Comparison of ENCODE assay signal across 8 cellular contexts in the genomic region with DNA sequence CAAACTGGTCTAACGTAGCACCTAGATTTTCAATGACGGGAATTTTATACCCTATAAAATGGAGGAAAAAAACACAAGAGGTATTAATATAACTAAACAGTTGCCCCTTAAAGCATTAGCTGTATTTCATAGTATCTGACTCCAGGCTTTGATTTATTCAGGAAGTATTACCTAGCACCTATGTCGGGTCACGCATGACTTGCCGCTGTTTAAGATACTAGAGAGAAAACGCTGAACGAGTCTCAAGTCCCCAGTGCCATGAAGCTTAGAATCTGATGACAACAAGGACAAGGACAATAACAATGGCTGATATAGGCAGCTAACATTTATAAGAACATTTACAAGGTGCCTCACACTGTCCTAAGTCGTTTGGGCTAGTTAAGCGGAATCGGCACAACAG. TPM values are rescaled to one million over a fixed set of nuclear protein-coding genes. Genes with fewer than 3 reads are reported as not detected.
A peak's percentile ranks its signal among the peaks of the same experiment; 100 is the strongest.
DNase-seq lines count a peak whose midpoint lies in the region; ATAC-seq and TF ChIP-seq lines count a peak whose summit lies in the region.

No MANE protein-coding gene starts in this region.

- H3K4me1 ChIP-seq in iPS-15b (ENCODE audit: control insufficient read depth, insufficient read depth, low read length) (no peaks in the 10 kb centered on the region), suprapubic skin (peaks cover 43% of the 10 kb centered on the region)

- no peaks in the 10 kb centered on the region for H3K27me3 Mint-ChIP-seq in activated naive CD4-positive, alpha-beta T cell treated with anti-CD3 and anti-CD28 coated beads, Interleukin-2, amount 50 U/mL, for 24 hours
- no peaks in the 10 kb centered on the region for H3K27me3 Mint-ChIP-seq in activated B cell treated with CpG ODN at 0.5 μM for 24 hours

- H3K9me3 Mint-ChIP-seq in activated naive CD4-positive, alpha-beta T cell treated with anti-CD3 and anti-CD28 coated beads, Interleukin-2, amount 50 U/mL, for 24 hours: no peaks in the 10 kb centered on the region
- H3K9me3 Mint-ChIP-seq in activated B cell treated with CpG ODN at 0.5 μM for 24 hours: no peaks in the 10 kb centered on the region

- intact Hi-C loops in activated B cell treated with CpG ODN at 0.5 μM for 24 hours (cut with micrococcal nuclease): loop anchor here (10.0 kb wide), 1 partner anchor 1368 kb away; no protein-coding TSS in a partner anchor

- H3K27ac Mint-ChIP-seq in activated naive CD4-positive, alpha-beta T cell treated with anti-CD3 and anti-CD28 coated beads, Interleukin-2, amount 50 U/mL, for 24 hours: peak overlapping the region; percentile 97
- peak overlapping the region; percentile 95 for H3K27ac Mint-ChIP-seq in activated B cell treated with CpG ODN at 0.5 μM for 24 hours

- WGBS in suprapubic skin: 69% methylated on average over 10 of the region's 10 CpGs

- no peak for DNase-seq in activated naive CD4-positive, alpha-beta T cell treated with Interleukin-2 at 50 U/mL for 16 hours
- no peak for DNase-seq in activated B cell treated with CpG ODN at 0.5 μM for 24 hours
- DNase-seq in suprapubic skin (ENCODE audit: low spot score in 2 of 2): no peak
- no peak for DNase-seq in NCI-H526 treated with DMSO at 0.1 percent for 48 hours (lab: John Stamatoyannopoulos, UW)
- no peak for DNase-seq in stimulated activated CD4-positive, alpha-beta T cell treated with anti-CD3 and anti-CD28 coated beads, Interleukin-1b, Interleukin-23, amount 100 ng/mL, for 48 hours

- no peak overlapping the region for H3K9ac ChIP-seq in iPS-15b (ENCODE audit: low read depth, low read length)

- H3K4me3 ChIP-seq in iPS-15b (ENCODE audit: low read depth, low read length) (peak overlapping the region; percentile 97), suprapubic skin (peak overlapping the region; percentile 77)

- no peak for TF ChIP-seq CTCF in activated B cell treated with CpG ODN at 0.5 μM for 24 hours (IDR thresholded peaks at IDR 0.05)
- no peak for TF ChIP-seq CTCF in suprapubic skin (IDR thresholded peaks at IDR 0.05)

- peak overlapping the region; percentile 97 for H3K4me3 Mint-ChIP-seq in activated naive CD4-positive, alpha-beta T cell treated with anti-CD3 and anti-CD28 coated beads, Interleukin-2, amount 50 U/mL, for 24 hours
- peak overlapping the region; percentile 97 for H3K4me3 Mint-ChIP-seq in activated B cell treated with CpG ODN at 0.5 μM for 24 hours

- no peak for TF ChIP-seq POLR2A in suprapubic skin (IDR thresholded peaks at IDR 0.05)

- H3K27me3 ChIP-seq in iPS-15b (ENCODE audit: control insufficient read depth, insufficient read depth, low read length): no peaks in the 10 kb centered on the region
- no peaks in the 10 kb centered on the region for H3K27me3 ChIP-seq in suprapubic skin

- CTCF ChIA-PET in activated B cell treated with CpG ODN at 0.5 μM for 24 hours (lab: Charles Lee): interaction anchor here (1.1 to 5.9 kb wide), 3 partner anchors 208 to 348 kb away, joined by 3 to 42 read pairs (median 4); no protein-coding TSS in a partner anchor

- TF ChIP-seq EP300 in suprapubic skin (IDR thresholded peaks at IDR 0.05): no peak

- ATAC-seq in activated B cell treated with CpG ODN at 0.5 μM for 24 hours (ENCODE audit: low read depth) (no peak), HG02623 (IDR thresholded peaks at IDR 0.05; ENCODE audit: unreplicated experiment) (no peak)

- POLR2A ChIA-PET in activated B cell treated with CpG ODN at 0.5 μM for 24 hours (lab: Charles Lee): interaction anchor here (0.7 to 1.4 kb wide), 6 partner anchors 11 to 373 kb away, joined by 3 to 9 read pairs (median 4); a partner anchor contains a TSS

- H3K36me3 Mint-ChIP-seq in activated naive CD4-positive, alpha-beta T cell treated with anti-CD3 and anti-CD28 coated beads, Interleukin-2, amount 50 U/mL, for 24 hours: peaks cover 26% of the 10 kb centered on the region
- H3K36me3 Mint-ChIP-seq in activated B cell treated with CpG ODN at 0.5 μM for 24 hours (ENCODE audit: low read depth): peaks cover 50% of the 10 kb centered on the region

- peaks cover 58% of the 10 kb centered on the region for H3K4me1 Mint-ChIP-seq in activated naive CD4-positive, alpha-beta T cell treated with anti-CD3 and anti-CD28 coated beads, Interleukin-2, amount 50 U/mL, for 24 hours
- H3K4me1 Mint-ChIP-seq in activated B cell treated with CpG ODN at 0.5 μM for 24 hours: peaks cover 50% of the 10 kb centered on the region

- H3K36me3 ChIP-seq in iPS-15b (ENCODE audit: control insufficient read depth, insufficient read depth, low read length): peaks cover 22% of the 10 kb centered on the region
- peaks cover 13% of the 10 kb centered on the region for H3K36me3 ChIP-seq in suprapubic skin

- H3K27ac ChIP-seq in suprapubic skin: no peak overlapping the region

- no peaks in the 10 kb centered on the region for H3K9me3 ChIP-seq in iPS-15b (ENCODE audit: control insufficient read depth, insufficient read depth, low read length)
- no peaks in the 10 kb centered on the region for H3K9me3 ChIP-seq in suprapubic skin

RNA-seq across cellular contexts. Expression of a gene that starts 1.9 kb away (rescaled TPM):
- 119 and 122 TPM in 2 replicates for total RNA-seq in activated B cell treated with CpG ODN at 0.5 μM for 24 hours
- 100 to 1,000 TPM in 1 of 4 donors, 10 to 100 TPM in 3; 43.1 to 122 (median 48.2) TPM for total RNA-seq in suprapubic skin

RNA-seq across cellular contexts. Expression of a gene that starts 15.8 kb away (rescaled TPM):
- total RNA-seq in activated B cell treated with CpG ODN at 0.5 μM for 24 hours (23.7 and 24.5 TPM in 2 replicates), suprapubic skin (10 to 100 TPM; 39.8 to 88.3 (median 50.2) TPM)

RNA-seq across cellular contexts. Expression of a gene that starts 41.3 kb away (rescaled TPM):
- total RNA-seq in activated B cell treated with CpG ODN at 0.5 μM for 24 hours (16.5 and 20.4 TPM in 2 replicates), suprapubic skin (10 to 100 TPM; 29.7 to 39.6 (median 30.5) TPM)
